In the genomic region with DNA sequence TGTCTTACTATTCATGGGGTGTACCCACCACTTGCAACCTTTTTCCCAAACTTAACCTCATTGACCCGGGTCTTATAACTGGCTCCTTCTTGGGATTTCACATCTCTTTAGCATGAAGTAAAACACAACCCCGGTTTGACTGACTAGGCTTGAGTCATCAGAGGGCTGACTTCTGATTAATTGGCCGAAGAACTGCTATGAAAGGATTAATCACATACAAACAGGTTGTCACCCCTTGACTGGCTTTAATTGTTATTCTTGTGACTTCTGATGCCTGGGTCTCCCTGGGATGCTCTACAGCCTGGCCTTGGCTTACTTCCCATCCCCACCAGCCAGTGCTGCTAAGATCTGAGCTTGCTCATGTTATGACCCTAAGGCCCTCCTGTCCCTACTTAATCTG, we compare ENCODE assay signal across 35 cellular contexts. TPM values are rescaled to one million over a fixed set of nuclear protein-coding genes. Genes with fewer than 3 reads are reported as not detected.
DNase-seq lines count a peak whose midpoint lies in the region; ATAC-seq, FAIRE-seq and TF ChIP-seq lines count a peak whose summit lies in the region.
"Had no signal": no experiment of that assay in that cellular context is flagged by ENCODE, and none has a peak within 500 bp of the region (broad histone marks: within the 10 kb centered on the region; RNA-seq: fewer than 3 reads in every experiment).

No MANE protein-coding gene starts in this region.

- peaks cover 6% of the 10 kb centered on the region for H3K4me1 Mint-ChIP-seq in type B pancreatic cell (ENCODE audit: unreplicated experiment)

- H4K8ac ChIP-seq in mesenchymal stem cell (ENCODE audit: low read length): no peak overlapping the region

- no peak overlapping the region for H3K4me3 ChIP-seq in mesenchymal stem cell (ENCODE audit: insufficient read depth in 1 of 2, low read depth in 1 of 2, low read length in 2 of 2)
- H3K4me3 ChIP-seq in gastroesophageal sphincter: no peak overlapping the region
- H3K4me3 ChIP-seq in small intestine (ENCODE audit: low read depth in 1 of 2, low read length in 2 of 2): no peak overlapping the region
- H3K4me3 ChIP-seq: adrenal gland, heart left ventricle, testis, vagina had no signal

- peak; percentile 39 for DNase-seq in EH (ENCODE audit: low read depth)
- peak; percentile 63 for DNase-seq in M059J (ENCODE audit: low read depth)
- peak; percentile 26 for DNase-seq in amniotic epithelial cell (ENCODE audit: low read depth)
- no peak for DNase-seq in mesenchymal stem cell
- DNase-seq in type B pancreatic cell (ENCODE audit: extremely low spot score, unreplicated experiment): no peak
- DNase-seq in small intestine: no peak
- DNase-seq: activated CD4-positive, alpha-beta T cell treated with anti-CD3 and anti-CD28 coated beads for 48 hours; activated CD8-positive, alpha-beta memory T cell treated with anti-CD3 and anti-CD28 coated beads, Interleukin-2, amount 10 ng/mL, durations not matched to agents 7 days and 5 days; activated naive CD4-positive, alpha-beta T cell treated with anti-CD3 and anti-CD28 coated beads for 36 hours; activated T-cell treated with anti-CD3 and anti-CD28 coated beads, Interleukin-2, amount 50 U/mL, for 48 hours; adrenal gland; CD4-positive, alpha-beta memory T cell; effector CD4-positive, alpha-beta T cell; H7; heart left ventricle; KG1; NCI-H1436 treated with DMSO at 0.1 percent for 48 hours; NCI-H774; posterior cingulate gyrus; stimulated activated naive CD4-positive, alpha-beta T cell treated with Interleukin-2 at 50 U/mL for 16 hours; testis; WERI-Rb-1 had no signal

- no peak overlapping the region for H3K4ac ChIP-seq in mesenchymal stem cell (ENCODE audit: low read depth in 1 of 2, low read length in 2 of 2)

- H3K27me3 Mint-ChIP-seq in type B pancreatic cell: no peaks in the 10 kb centered on the region
- H3K27me3 Mint-ChIP-seq: activated CD8-positive, alpha-beta memory T cell treated with anti-CD3 and anti-CD28 coated beads, Interleukin-2, amount 10 ng/mL, durations not matched to agents 7 days and 5 days had no signal

- no peak overlapping the region for H2BK15ac ChIP-seq in mesenchymal stem cell (ENCODE audit: low read depth, poor library complexity, severe bottlenecking)

- no peak for TF ChIP-seq EP300 in gastroesophageal sphincter (IDR thresholded peaks at IDR 0.05)

- peaks cover 2% of the 10 kb centered on the region for H3K4me1 ChIP-seq in mesenchymal stem cell (ENCODE audit: control insufficient read depth, insufficient read depth, low read depth, low read length)
- H3K4me1 ChIP-seq in gastroesophageal sphincter: peaks cover 0 to 7% (median 0%) of the 10 kb centered on the region in 3 donors
- H3K4me1 ChIP-seq in small intestine (ENCODE audit: control insufficient read depth in 2 of 2, insufficient read depth in 1 of 2, low read depth in 1 of 2, low read length in 1 of 2): no peaks in the 10 kb centered on the region
- H3K4me1 ChIP-seq: adrenal gland, heart left ventricle, testis, vagina had no signal

- 39% methylated on average over 3 of the region's 3 CpGs for WGBS in mesenchymal stem cell
- WGBS in gastroesophageal sphincter (ENCODE audit: low coverage in 1 of 2), 2 donors: 75% methylated on average over 3 of the region's 3 CpGs; no CpG with 5 or more reads in 1 of the 2 donors
- WGBS in small intestine, 3 donors: 77 to 88% (median 80%) methylated on average over 3 of the region's 3 CpGs

- H3K4me3 Mint-ChIP-seq in type B pancreatic cell: no peak overlapping the region
- H3K4me3 Mint-ChIP-seq: activated CD8-positive, alpha-beta memory T cell treated with anti-CD3 and anti-CD28 coated beads, Interleukin-2, amount 10 ng/mL, durations not matched to agents 7 days and 5 days; activated naive CD4-positive, alpha-beta T cell treated with anti-CD3 and anti-CD28 coated beads for 36 hours; CD4-positive, alpha-beta memory T cell had no signal

- no peak overlapping the region for H2AK5ac ChIP-seq in mesenchymal stem cell (ENCODE audit: low read length, severe bottlenecking)

- no peaks in the 10 kb centered on the region for H3K9me3 Mint-ChIP-seq in type B pancreatic cell
- H3K9me3 Mint-ChIP-seq: activated naive CD4-positive, alpha-beta T cell treated with anti-CD3 and anti-CD28 coated beads for 36 hours; CD4-positive, alpha-beta memory T cell had no signal

- no peaks in the 10 kb centered on the region for H3K79me1 ChIP-seq in mesenchymal stem cell (replicated peaks; ENCODE audit: low read length, poor library complexity, severe bottlenecking)

- H3K4me2 ChIP-seq in mesenchymal stem cell (ENCODE audit: low read length, poor library complexity, severe bottlenecking): no peak overlapping the region

- H3K36me3 ChIP-seq in mesenchymal stem cell (ENCODE audit: control insufficient read depth in 1 of 2, insufficient read depth in 2 of 2, low read depth in 1 of 2, low read length in 2 of 2) (no peaks in the 10 kb centered on the region), gastroesophageal sphincter (no peaks in the 10 kb centered on the region), small intestine (ENCODE audit: control insufficient read depth in 2 of 2, insufficient read depth in 2 of 2, low read length in 2 of 2) (no peaks in the 10 kb centered on the region)
- H3K36me3 ChIP-seq: adrenal gland, heart left ventricle, vagina, WERI-Rb-1 had no signal

- no peaks in the 10 kb centered on the region for H3K36me3 Mint-ChIP-seq in type B pancreatic cell
- H3K36me3 Mint-ChIP-seq: activated CD8-positive, alpha-beta memory T cell treated with anti-CD3 and anti-CD28 coated beads, Interleukin-2, amount 10 ng/mL, durations not matched to agents 7 days and 5 days; CD4-positive, alpha-beta memory T cell had no signal

- H3K27me3 ChIP-seq in mesenchymal stem cell (ENCODE audit: control insufficient read depth in 1 of 2, insufficient read depth in 1 of 2, low read length in 2 of 2) (no peaks in the 10 kb centered on the region), gastroesophageal sphincter (no peaks in the 10 kb centered on the region), small intestine (ENCODE audit: control insufficient read depth in 2 of 2, insufficient read depth in 2 of 2, low read length in 2 of 2) (no peaks in the 10 kb centered on the region)
- H3K27me3 ChIP-seq: adrenal gland, heart left ventricle, testis, vagina had no signal

- H3K23ac ChIP-seq in mesenchymal stem cell (ENCODE audit: low read length in 2 of 2): no peak overlapping the region

- no peak overlapping the region for H3K9ac ChIP-seq in mesenchymal stem cell (ENCODE audit: low read length)

- H2AFZ ChIP-seq in mesenchymal stem cell (ENCODE audit: low read depth, low read length): no peak overlapping the region

- H3K27ac Mint-ChIP-seq in type B pancreatic cell: no peak overlapping the region
- H3K27ac Mint-ChIP-seq: activated CD8-positive, alpha-beta memory T cell treated with anti-CD3 and anti-CD28 coated beads, Interleukin-2, amount 10 ng/mL, durations not matched to agents 7 days and 5 days; activated naive CD4-positive, alpha-beta T cell treated with anti-CD3 and anti-CD28 coated beads for 36 hours; CD4-positive, alpha-beta memory T cell had no signal

- H2BK120ac ChIP-seq in mesenchymal stem cell (ENCODE audit: low read depth, low read length): peak overlapping the region; percentile 54

- no peak for TF ChIP-seq POLR2A in gastroesophageal sphincter (IDR thresholded peaks at IDR 0.05)

- no peak for TF ChIP-seq CTCF in type B pancreatic cell (conservative IDR thresholded peaks at IDR 0.05)
- no peak for TF ChIP-seq CTCF in gastroesophageal sphincter (IDR thresholded peaks at IDR 0.05)

- H3K9me3 ChIP-seq in mesenchymal stem cell (ENCODE audit: control insufficient read depth, low read length) (no peaks in the 10 kb centered on the region), gastroesophageal sphincter (no peaks in the 10 kb centered on the region), small intestine (ENCODE audit: control insufficient read depth, low read depth) (no peaks in the 10 kb centered on the region)
- H3K9me3 ChIP-seq: adrenal gland, heart left ventricle, testis, vagina had no signal

- FAIRE-seq in small intestine (lab: Jason Lieb, UNC): no peak
- FAIRE-seq: colon, GM19239, HTR-8/SVneo had no signal

- ATAC-seq in gastroesophageal sphincter: no peak
- ATAC-seq in GM18517 (IDR thresholded peaks at IDR 0.05; ENCODE audit: unreplicated experiment): no peak
- ATAC-seq: activated CD8-positive, alpha-beta memory T cell treated with anti-CD3 and anti-CD28 coated beads, Interleukin-2, amount 10 ng/mL, durations not matched to agents 7 days and 5 days; heart left ventricle; left lobe of liver; sciatic nerve had no signal

- H4K91ac ChIP-seq in mesenchymal stem cell (ENCODE audit: low read length): no peak overlapping the region

- H2BK5ac ChIP-seq in mesenchymal stem cell (ENCODE audit: low read depth, low read length, poor library complexity, severe bottlenecking): no peak overlapping the region

- peak overlapping the region; percentile 35 to 71 for H2BK12ac ChIP-seq in mesenchymal stem cell (ENCODE audit: low read length in 2 of 2)

- H3K18ac ChIP-seq in mesenchymal stem cell (ENCODE audit: low read depth in 1 of 2, low read length in 2 of 2): peak overlapping the region; percentile 21 to 50

- no peak overlapping the region for H3K14ac ChIP-seq in mesenchymal stem cell (ENCODE audit: low read length in 2 of 2)

- H3K27ac ChIP-seq in mesenchymal stem cell (ENCODE audit: low read length, poor library complexity, severe bottlenecking) (no peak overlapping the region), gastroesophageal sphincter (no peak overlapping the region), small intestine (ENCODE audit: low read depth in 1 of 2, low read length in 1 of 2) (no peak overlapping the region)
- H3K27ac ChIP-seq: adrenal gland, epithelial cell of prostate, heart left ventricle, testis, vagina, WERI-Rb-1 had no signal

RNA-seq across cellular contexts. Expression of a gene that starts 8.8 kb away (rescaled TPM):
- total RNA-seq in M059J (2014; rRNA removed; shearing (Covaris generic)): 1.0 and 2.5 TPM in 2 replicates
- polyA plus RNA-seq in mesenchymal stem cell (2013, experiment 1 of 2): 0.73 TPM
- 1.1 TPM for polyA plus RNA-seq in mesenchymal stem cell (2013, experiment 2 of 2)
- total RNA-seq in type B pancreatic cell (ENCODE audit: low replicate concordance) (2.8 and 2.9 TPM in 2 replicates), gastroesophageal sphincter (1 to 10 TPM; 1.8 to 4.7 (median 3.7) TPM)
- under 1 TPM in 2 of 3 donors, not detected in 1; 0.34 to 0.45 TPM for polyA plus RNA-seq in small intestine

RNA-seq across cellular contexts. Expression of a gene that starts 35.4 kb away (rescaled TPM):
- not detected in 2 replicates for total RNA-seq in M059J (2014; rRNA removed; shearing (Covaris generic))
- polyA plus RNA-seq in mesenchymal stem cell (2013, experiment 1 of 2): not detected
- polyA plus RNA-seq in mesenchymal stem cell (2013, experiment 2 of 2): not detected
- 5.4 and 6.0 TPM in 2 replicates for total RNA-seq in type B pancreatic cell (ENCODE audit: low replicate concordance)
- 1 to 10 TPM in 2 of 4 donors, under 1 TPM in 1, not detected in 1; 0.87 to 3.4 (median 3.0) TPM for total RNA-seq in gastroesophageal sphincter
- polyA plus RNA-seq in small intestine: 1 to 10 TPM in 1 of 3 donors, under 1 TPM in 2; 0.22 to 1.1 (median 0.39) TPM
- total RNA-seq: A673; activated CD8-positive, alpha-beta memory T cell treated with anti-CD3 and anti-CD28 coated beads, Interleukin-2, amount 10 ng/mL, durations not matched to agents 7 days and 5 days; activated naive CD4-positive, alpha-beta T cell treated with anti-CD3 and anti-CD28 coated beads for 36 hours; CD4-positive, alpha-beta memory T cell; G401; H7; left lobe of liver; mesenteric fat pad; myocyte had no signal
- polyA plus RNA-seq: CD4-positive, alpha-beta memory T cell had no signal

Comparison
In these comparisons a context has a peak if more than half of its experiments do, and no peak if none do; other contexts are left out.
1. DNase-seq: peak in EH (single experiment), M059J (single experiment) and amniotic epithelial cell (single experiment); none in mesenchymal stem cell (single experiment), type B pancreatic cell (single experiment) and small intestine (single experiment).